In genomic region chr3:107729686-107730085, GRCh38 we compare ENCODE assay signal across 21 cellular contexts.
DNase-seq lines count a peak whose midpoint lies in the region; ATAC-seq lines count a peak whose summit lies in the region.
"Had no signal": no experiment of that assay in that cellular context is flagged by ENCODE, and none has a peak within 500 bp of the region (broad histone marks: within the 10 kb centered on the region; RNA-seq: fewer than 3 reads in every experiment).

No MANE protein-coding gene starts in this region.

- H3K4me1 Mint-ChIP-seq in activated T-cell treated with anti-CD3 and anti-CD28 coated beads, Interleukin-2, amount 50 U/mL, for 24 hours (ENCODE audit: low read depth): peaks cover 36% of the 10 kb centered on the region
- peaks cover 5% of the 10 kb centered on the region for H3K4me1 Mint-ChIP-seq in activated T-helper 17 cell treated with anti-CD3 and anti-CD28 coated beads, Interleukin-2, amount 50 U/mL, for 72 hours
- H3K4me1 Mint-ChIP-seq: CD14-positive monocyte had no signal

- H3K36me3 Mint-ChIP-seq in activated T-cell treated with anti-CD3 and anti-CD28 coated beads, Interleukin-2, amount 50 U/mL, for 24 hours (ENCODE audit: low read depth): peaks cover 69% of the 10 kb centered on the region
- peaks cover 61% of the 10 kb centered on the region for H3K36me3 Mint-ChIP-seq in activated T-helper 17 cell treated with anti-CD3 and anti-CD28 coated beads, Interleukin-2, amount 50 U/mL, for 72 hours (ENCODE audit: low read depth)

- no peak for DNase-seq in activated T-cell treated with anti-CD3 and anti-CD28 coated beads, Interleukin-2, amount 50 U/mL, for 24 hours
- DNase-seq in activated T-cell treated with anti-CD3 and anti-CD28 coated beads, Interleukin-2, amount 50 U/mL, for 1 hour: no peak
- DNase-seq in ELR (ENCODE audit: low read depth) (peak; percentile 6), germinal center (ENCODE audit: low spot score) (no peak), NCI-H774 (lab: John Stamatoyannopoulos, UW) (no peak)
- DNase-seq in stimulated activated naive CD8-positive, alpha-beta T cell treated with anti-CD3 and anti-CD28 coated beads, Interleukin-15, Interleukin-2, amounts not matched to agents 100 U/mL and 50 U/mL, for 24 hours: no peak
- DNase-seq: 8988T; ACHN; AML-193; BE2C; CD4-positive, alpha-beta T cell; CD8-positive, alpha-beta memory T cell; DMS 273 treated with DMSO at 0.1 percent for 48 hours; DMS79; EL; GF-D8; GOT3; HFFc6 had no signal

- H3K9me3 Mint-ChIP-seq in activated T-cell treated with anti-CD3 and anti-CD28 coated beads, Interleukin-2, amount 50 U/mL, for 24 hours: no peaks in the 10 kb centered on the region
- H3K9me3 Mint-ChIP-seq in activated T-helper 17 cell treated with anti-CD3 and anti-CD28 coated beads, Interleukin-2, amount 50 U/mL, for 72 hours: no peaks in the 10 kb centered on the region
- H3K9me3 Mint-ChIP-seq: CD14-positive monocyte; CD4-positive, alpha-beta T cell; CD8-positive, alpha-beta memory T cell; HFFc6 had no signal

- no peak overlapping the region for H3K4me3 Mint-ChIP-seq in activated T-cell treated with anti-CD3 and anti-CD28 coated beads, Interleukin-2, amount 50 U/mL, for 24 hours
- H3K4me3 Mint-ChIP-seq in activated T-helper 17 cell treated with anti-CD3 and anti-CD28 coated beads, Interleukin-2, amount 50 U/mL, for 72 hours: no peak overlapping the region
- H3K4me3 Mint-ChIP-seq: CD14-positive monocyte; CD4-positive, alpha-beta T cell; CD8-positive, alpha-beta memory T cell; HFFc6 had no signal

- peak; percentile 56 for ATAC-seq in activated T-helper 17 cell treated with anti-CD3 and anti-CD28 coated beads, Interleukin-2, amount 50 U/mL, for 72 hours (replicated peaks)
- ATAC-seq in stimulated activated naive CD8-positive, alpha-beta T cell treated with anti-CD3 and anti-CD28 coated beads, Interleukin-15, Interleukin-2, amounts not matched to agents 100 U/mL and 50 U/mL, for 24 hours: peak; percentile 46
- ATAC-seq: A549 had no signal

- H3K27me3 Mint-ChIP-seq in activated T-cell treated with anti-CD3 and anti-CD28 coated beads, Interleukin-2, amount 50 U/mL, for 24 hours: no peaks in the 10 kb centered on the region
- H3K27me3 Mint-ChIP-seq in activated T-helper 17 cell treated with anti-CD3 and anti-CD28 coated beads, Interleukin-2, amount 50 U/mL, for 72 hours: no peaks in the 10 kb centered on the region
- H3K27me3 Mint-ChIP-seq: CD4-positive, alpha-beta T cell; CD8-positive, alpha-beta memory T cell had no signal

- peak overlapping the region; percentile 78 for H3K27ac Mint-ChIP-seq in activated T-cell treated with anti-CD3 and anti-CD28 coated beads, Interleukin-2, amount 50 U/mL, for 24 hours
- no peak overlapping the region for H3K27ac Mint-ChIP-seq in activated T-helper 17 cell treated with anti-CD3 and anti-CD28 coated beads, Interleukin-2, amount 50 U/mL, for 72 hours
- H3K27ac Mint-ChIP-seq: CD14-positive monocyte; CD4-positive, alpha-beta T cell; CD8-positive, alpha-beta memory T cell; HFFc6 had no signal
